Comparison of ENCODE assay signal across 1 cellular context in the genomic region with DNA sequence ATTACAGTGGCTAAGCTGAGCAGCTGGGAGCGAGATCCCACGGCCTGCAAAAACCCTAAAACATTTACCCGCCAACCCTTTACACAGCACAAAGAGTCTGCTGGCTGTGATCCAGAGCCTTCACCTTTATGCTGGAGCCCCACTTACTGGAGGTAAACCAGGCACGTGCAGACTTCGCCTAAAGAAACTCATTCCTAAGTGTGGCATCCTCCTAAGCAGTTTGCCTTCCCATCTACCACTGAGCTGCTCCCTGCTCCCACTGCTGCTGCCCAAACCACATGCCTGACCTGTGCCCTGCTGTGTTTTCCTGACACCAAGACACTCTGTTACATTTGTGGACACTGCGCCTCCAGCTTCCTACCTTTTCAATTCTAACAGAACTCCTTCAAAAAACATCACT.
TF ChIP-seq lines count a peak whose summit lies in the region.

No MANE protein-coding gene starts in this region.

TF ChIP-seq in SK-N-SH, 30 proteins besides CTCF, POLR2A, EP300 and RAD21 (continued from another document):
- TF ChIP-seq EZH2phosphoT487 (IDR thresholded peaks at IDR 0.05; ENCODE audit: borderline replicate concordance, low read depth): no peak
- TF ChIP-seq, protein P1, sequence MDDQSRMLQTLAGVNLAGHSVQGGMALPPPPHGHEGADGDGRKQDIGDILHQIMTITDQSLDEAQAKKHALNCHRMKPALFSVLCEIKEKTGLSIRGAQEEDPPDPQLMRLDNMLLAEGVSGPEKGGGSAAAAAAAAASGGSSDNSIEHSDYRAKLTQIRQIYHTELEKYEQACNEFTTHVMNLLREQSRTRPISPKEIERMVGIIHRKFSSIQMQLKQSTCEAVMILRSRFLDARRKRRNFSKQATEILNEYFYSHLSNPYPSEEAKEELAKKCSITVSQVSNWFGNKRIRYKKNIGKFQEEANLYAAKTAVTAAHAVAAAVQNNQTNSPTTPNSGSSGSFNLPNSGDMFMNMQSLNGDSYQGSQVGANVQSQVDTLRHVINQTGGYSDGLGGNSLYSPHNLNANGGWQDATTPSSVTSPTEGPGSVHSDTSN (IDR thresholded peaks at IDR 0.05): no peak
TF ChIP-seq in SK-N-SH: peak in this region for 0.
